18 cellular contexts compared by ENCODE assay signal in the genomic region with DNA sequence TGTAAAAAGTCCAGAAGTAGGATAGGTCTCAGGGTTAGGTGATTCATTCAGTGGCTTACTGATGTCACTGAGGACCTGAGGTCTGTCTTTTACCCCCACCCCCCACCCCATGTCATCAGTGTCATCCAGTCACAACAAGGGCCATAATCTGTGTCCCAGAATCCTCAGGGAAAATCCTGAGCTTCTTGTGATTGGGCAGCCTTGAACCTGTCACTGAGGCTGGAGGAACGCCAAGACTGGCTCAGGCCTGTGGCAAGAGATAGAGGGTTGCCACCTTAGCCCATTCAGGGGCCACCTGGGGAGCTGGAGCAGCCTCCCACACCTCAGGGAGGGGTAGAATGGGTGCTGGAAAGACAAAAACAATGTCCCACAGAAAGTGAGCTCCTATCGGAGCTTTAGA. TPM values are rescaled to one million over a fixed set of nuclear protein-coding genes. Genes with fewer than 3 reads are reported as not detected.
"Had no signal": no experiment of that assay in that cellular context is flagged by ENCODE, and none has a peak within 500 bp of the region (broad histone marks: within the 10 kb centered on the region; RNA-seq: fewer than 3 reads in every experiment).

No MANE protein-coding gene starts in this region.

- H3K36me3 ChIP-seq: colonic mucosa, uterus had no signal

- H3K79me2 ChIP-seq: hepatocyte had no signal

- DNase-seq: colonic mucosa; dermis blood vessel endothelial cell; foreskin melanocyte; kidney; left cardiac atrium; left ventricle myocardium superior; mesenchymal stem cell; naive thymus-derived CD4-positive, alpha-beta T cell; small intestine; stimulated activated CD4-positive, alpha-beta T cell treated with anti-CD3 and anti-CD28 coated beads, Interleukin-12 subunit alpha, Interleukin-12 subunit beta, amount 100 ng/mL, for 4 hours; stimulated activated naive CD4-positive, alpha-beta T cell; thyroid gland; uterus had no signal

- ATAC-seq: left cardiac atrium; left ventricle myocardium superior; naive thymus-derived CD4-positive, alpha-beta T cell had no signal

- H3K9me3 ChIP-seq: colonic mucosa, right atrium auricular region, thyroid gland, upper lobe of left lung, uterus had no signal

- H3K27me3 ChIP-seq: colonic mucosa, hepatocyte, right atrium auricular region, thyroid gland, upper lobe of left lung, uterus had no signal

- FAIRE-seq: kidney, small intestine had no signal

- H3K4me1 ChIP-seq: uterus had no signal

- H3K27ac ChIP-seq: colonic mucosa, hepatocyte, right atrium auricular region, thyroid gland, upper lobe of left lung, uterus had no signal

- H3K4me2 ChIP-seq: hepatocyte had no signal

- H3K4me3 ChIP-seq: colonic mucosa, hepatocyte, lung, right atrium auricular region, thyroid gland, upper lobe of left lung, uterus had no signal

- H2AFZ ChIP-seq: hepatocyte had no signal

RNA-seq across cellular contexts. Expression of gene WDR86, which starts 38.6 kb away (rescaled TPM):
- total RNA-seq: dermis blood vessel endothelial cell, osteocyte had no signal
